In genomic region chr5:60482301-60482700, GRCh38 we compare ENCODE assay signal across 13 cellular contexts.
"Had no signal": no experiment of that assay in that cellular context is flagged by ENCODE, and none has a peak within 500 bp of the region (broad histone marks: within the 10 kb centered on the region; RNA-seq: fewer than 3 reads in every experiment).

No MANE protein-coding gene starts in this region.

- H3K4me3 ChIP-seq: lung had no signal

- ATAC-seq: activated T-helper 17 cell treated with anti-CD3 and anti-CD28 coated beads, Interleukin-2, amount 50 U/mL, for 72 hours; effector memory CD8-positive, alpha-beta T cell; natural killer cell; right cardiac atrium; stimulated activated naive B cell treated with anti-CD40 and anti-IgM and Interleukin-4, amounts not matched to agents 10 μg/mL and 1 μg/mL and 100 μg/mL, for 72 hours had no signal

- DNase-seq: activated CD4-positive, alpha-beta T cell treated with anti-CD3 and anti-CD28 coated beads, Interleukin-2, amount 10 ng/mL, durations not matched to agents 24 days and 14 days; activated naive CD4-positive, alpha-beta T cell treated with anti-CD3 and anti-CD28 coated beads, Interleukin-2, amount 10 ng/mL, durations not matched to agents 7 days and 5 days; effector memory CD8-positive, alpha-beta T cell; hypothalamus; natural killer cell; nucleus accumbens; right cardiac atrium; stimulated activated naive B cell treated with anti-CD40 and anti-IgM and Interleukin-4, amounts not matched to agents 10 μg/mL and 1 μg/mL and 100 μg/mL, for 72 hours; substantia nigra; T-helper 1 cell; trophoblast cell had no signal
